In the genomic region with DNA sequence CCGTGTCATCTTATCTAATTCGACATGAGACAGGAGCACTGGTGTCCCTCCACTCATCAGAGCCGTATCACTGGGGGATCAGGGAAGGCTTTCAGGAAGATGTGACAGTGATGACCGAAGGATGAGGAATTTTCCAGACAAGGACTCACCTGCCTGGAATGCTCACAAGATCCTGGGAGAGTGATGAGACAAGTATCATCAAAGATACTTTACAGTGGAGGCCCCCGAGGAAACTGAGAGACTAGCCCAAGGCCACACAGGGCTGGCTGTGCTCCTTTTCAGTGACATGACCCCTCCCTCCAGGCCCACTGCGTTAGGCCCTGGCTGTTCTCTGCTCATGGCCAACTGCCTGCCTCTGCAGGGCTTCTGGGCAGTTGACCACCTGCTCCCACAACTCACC, we compare ENCODE assay signal across 1 cellular context.
TF ChIP-seq lines count a peak whose summit lies in the region.

No MANE protein-coding gene starts in this region.

TF ChIP-seq in IMR-90, 13 proteins besides CTCF, POLR2A, EP300 and RAD21:
- TF ChIP-seq, protein P1, sequence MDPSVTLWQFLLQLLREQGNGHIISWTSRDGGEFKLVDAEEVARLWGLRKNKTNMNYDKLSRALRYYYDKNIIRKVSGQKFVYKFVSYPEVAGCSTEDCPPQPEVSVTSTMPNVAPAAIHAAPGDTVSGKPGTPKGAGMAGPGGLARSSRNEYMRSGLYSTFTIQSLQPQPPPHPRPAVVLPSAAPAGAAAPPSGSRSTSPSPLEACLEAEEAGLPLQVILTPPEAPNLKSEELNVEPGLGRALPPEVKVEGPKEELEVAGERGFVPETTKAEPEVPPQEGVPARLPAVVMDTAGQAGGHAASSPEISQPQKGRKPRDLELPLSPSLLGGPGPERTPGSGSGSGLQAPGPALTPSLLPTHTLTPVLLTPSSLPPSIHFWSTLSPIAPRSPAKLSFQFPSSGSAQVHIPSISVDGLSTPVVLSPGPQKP (IDR thresholded peaks at IDR 0.05; ENCODE audit: borderline replicate concordance, low read depth, low read length): no peak
- no peak for TF ChIP-seq SMC3 (IDR thresholded peaks at IDR 0.05; ENCODE audit: low read depth, low read length)
- no peak for TF ChIP-seq CEBPB (IDR thresholded peaks at IDR 0.05; ENCODE audit: low read depth, low read length)
- TF ChIP-seq BHLHE40 (IDR thresholded peaks at IDR 0.05; ENCODE audit: low read depth, low read length): no peak
- no peak for TF ChIP-seq MAFK (IDR thresholded peaks at IDR 0.05; ENCODE audit: low read depth, low read length)
- no peak for TF ChIP-seq CHD1 (IDR thresholded peaks at IDR 0.05; ENCODE audit: low read depth, low read length)
- TF ChIP-seq MAZ (IDR thresholded peaks at IDR 0.05; ENCODE audit: borderline replicate concordance, low read depth, low read length): no peak
- TF ChIP-seq, protein P2, sequence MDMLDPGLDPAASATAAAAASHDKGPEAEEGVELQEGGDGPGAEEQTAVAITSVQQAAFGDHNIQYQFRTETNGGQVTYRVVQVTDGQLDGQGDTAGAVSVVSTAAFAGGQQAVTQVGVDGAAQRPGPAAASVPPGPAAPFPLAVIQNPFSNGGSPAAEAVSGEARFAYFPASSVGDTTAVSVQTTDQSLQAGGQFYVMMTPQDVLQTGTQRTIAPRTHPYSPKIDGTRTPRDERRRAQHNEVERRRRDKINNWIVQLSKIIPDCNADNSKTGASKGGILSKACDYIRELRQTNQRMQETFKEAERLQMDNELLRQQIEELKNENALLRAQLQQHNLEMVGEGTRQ (IDR thresholded peaks at IDR 0.05; ENCODE audit: low read depth, low read length): no peak
- no peak for TF ChIP-seq MXI1 (IDR thresholded peaks at IDR 0.05; ENCODE audit: borderline replicate concordance, low read depth, low read length)
- TF ChIP-seq RFX5 (IDR thresholded peaks at IDR 0.05; ENCODE audit: low read depth, low read length): no peak
- TF ChIP-seq NFE2L2 (IDR thresholded peaks at IDR 0.05; ENCODE audit: low read depth, low read length): no peak
- TF ChIP-seq RCOR1 (IDR thresholded peaks at IDR 0.05; ENCODE audit: insufficient replicate concordance, low read length): no peak
- TF ChIP-seq FOS (IDR thresholded peaks at IDR 0.05; ENCODE audit: low read depth, low read length): no peak
